In genomic region chr2:101766337-101766736, GRCh38 we compare ENCODE assay signal across 11 cellular contexts.
DNase-seq lines count a peak whose midpoint lies in the region; ATAC-seq and TF ChIP-seq lines count a peak whose summit lies in the region.
"Had no signal": no experiment of that assay in that cellular context is flagged by ENCODE, and none has a peak within 500 bp of the region (broad histone marks: within the 10 kb centered on the region; RNA-seq: fewer than 3 reads in every experiment).

No MANE protein-coding gene starts in this region.

- in situ Hi-C loops in brain microvascular endothelial cell (cut with HindIII; ENCODE audit: low pct_ligation_motif_present, low sequenced_read_pairs) = no loop called here

- H3K4me3 ChIP-seq in brain microvascular endothelial cell (ENCODE audit: low read depth, low read length) (no peak overlapping the region), tibial artery (peak overlapping the region in 1 of 2 donors; percentile 15), lower leg skin (ENCODE audit: low read depth, poor library complexity, severe bottlenecking) (no peak overlapping the region)
- H3K4me3 ChIP-seq: adrenal gland had no signal

- no peaks in the 10 kb centered on the region for H3K36me3 Mint-ChIP-seq in activated naive CD8-positive, alpha-beta T cell
- peaks cover 1% of the 10 kb centered on the region for H3K36me3 Mint-ChIP-seq in activated naive CD8-positive, alpha-beta T cell treated with anti-CD3 and anti-CD28 coated beads for 36 hours
- H3K36me3 Mint-ChIP-seq in memory B cell = peaks cover 2% of the 10 kb centered on the region

- H3K9me3 Mint-ChIP-seq in activated naive CD8-positive, alpha-beta T cell (ENCODE audit: low read depth) = no peaks in the 10 kb centered on the region
- no peaks in the 10 kb centered on the region for H3K9me3 Mint-ChIP-seq in activated naive CD8-positive, alpha-beta T cell treated with anti-CD3 and anti-CD28 coated beads for 36 hours
- H3K9me3 Mint-ChIP-seq in memory B cell = no peaks in the 10 kb centered on the region

- H3K27me3 Mint-ChIP-seq in activated naive CD8-positive, alpha-beta T cell = no peaks in the 10 kb centered on the region
- H3K27me3 Mint-ChIP-seq in activated naive CD8-positive, alpha-beta T cell treated with anti-CD3 and anti-CD28 coated beads for 36 hours = no peaks in the 10 kb centered on the region
- H3K27me3 Mint-ChIP-seq in memory B cell = no peaks in the 10 kb centered on the region

- ATAC-seq in memory B cell (ENCODE audit: low read depth) = peak; percentile 48
- no peak for ATAC-seq in GM19452 (IDR thresholded peaks at IDR 0.05; ENCODE audit: unreplicated experiment)
- ATAC-seq: activated CD4-positive, CD25-positive, alpha-beta regulatory T cell treated with anti-CD3 and anti-CD28 coated beads, Interleukin-2, amount 50 U/mL, for 24 hours had no signal

- TF ChIP-seq POLR2A in lower leg skin (IDR thresholded peaks at IDR 0.05) = no peak

- 77 to 78% methylated on average over 2 of the region's 2 CpGs for WGBS in lower leg skin, 2 donors

- H3K4me1 ChIP-seq in tibial artery = peaks cover 0 to 94% (median 68%) of the 10 kb centered on the region in 4 donors

- H3K9me3 ChIP-seq in tibial artery = no peaks in the 10 kb centered on the region
- H3K9me3 ChIP-seq: adrenal gland had no signal

- intact Hi-C loops in tibial artery (cut with DNase I; ENCODE audit: low total_unique reads) (no loop called here), lower leg skin (cut with DNase I; ENCODE audit: low total_unique reads) (no loop called here)

- no peak for TF ChIP-seq CTCF in brain microvascular endothelial cell (IDR thresholded peaks at IDR 0.05; ENCODE audit: low read depth, low read length, missing control alignments)
- TF ChIP-seq CTCF in tibial artery (IDR thresholded peaks at IDR 0.05) = no peak
- TF ChIP-seq CTCF in lower leg skin (IDR thresholded peaks at IDR 0.05) = no peak

- peak overlapping the region; percentile 84 for H3K27ac ChIP-seq in brain microvascular endothelial cell
- H3K27ac ChIP-seq in tibial artery = peak overlapping the region; percentile 51

- H3K36me3 ChIP-seq in brain microvascular endothelial cell (replicated peaks) (no peaks in the 10 kb centered on the region), tibial artery (no peaks in the 10 kb centered on the region)
- H3K36me3 ChIP-seq: adrenal gland had no signal

- H3K27ac Mint-ChIP-seq in activated naive CD8-positive, alpha-beta T cell = peak overlapping the region; percentile 50
- H3K27ac Mint-ChIP-seq in activated naive CD8-positive, alpha-beta T cell treated with anti-CD3 and anti-CD28 coated beads for 36 hours = no peak overlapping the region
- peak overlapping the region; percentile 89 for H3K27ac Mint-ChIP-seq in memory B cell

- peaks cover 84% of the 10 kb centered on the region for H3K4me1 Mint-ChIP-seq in activated naive CD8-positive, alpha-beta T cell (ENCODE audit: low read depth)
- peaks cover 70% of the 10 kb centered on the region for H3K4me1 Mint-ChIP-seq in activated naive CD8-positive, alpha-beta T cell treated with anti-CD3 and anti-CD28 coated beads for 36 hours
- peaks cover 73% of the 10 kb centered on the region for H3K4me1 Mint-ChIP-seq in memory B cell

- H3K4me3 Mint-ChIP-seq in activated naive CD8-positive, alpha-beta T cell = no peak overlapping the region
- H3K4me3 Mint-ChIP-seq in activated naive CD8-positive, alpha-beta T cell treated with anti-CD3 and anti-CD28 coated beads for 36 hours = no peak overlapping the region
- peak overlapping the region; percentile 21 for H3K4me3 Mint-ChIP-seq in memory B cell

- DNase-seq in activated naive CD8-positive, alpha-beta T cell treated with anti-CD3 and anti-CD28 coated beads for 36 hours = no peak
- DNase-seq in brain microvascular endothelial cell (no peak), memory B cell (ENCODE audit: low spot score in 2 of 2) (no peak), tibial artery (no peak), lower leg skin (ENCODE audit: low spot score in 2 of 2) (no peak), dedifferentiated amniotic fluid mesenchymal stem cell (ENCODE audit: extremely low spot score) (no peak)
- DNase-seq: adrenal gland; NK-92 treated with Interleukin-12 subunit alpha and Interleukin-12 subunit beta, amount 100 ng/mL, for 24 hours had no signal

- no peaks in the 10 kb centered on the region for H3K27me3 ChIP-seq in brain microvascular endothelial cell (replicated peaks)
- H3K27me3 ChIP-seq in tibial artery = no peaks in the 10 kb centered on the region
- H3K27me3 ChIP-seq: adrenal gland had no signal
